In the genomic region with DNA sequence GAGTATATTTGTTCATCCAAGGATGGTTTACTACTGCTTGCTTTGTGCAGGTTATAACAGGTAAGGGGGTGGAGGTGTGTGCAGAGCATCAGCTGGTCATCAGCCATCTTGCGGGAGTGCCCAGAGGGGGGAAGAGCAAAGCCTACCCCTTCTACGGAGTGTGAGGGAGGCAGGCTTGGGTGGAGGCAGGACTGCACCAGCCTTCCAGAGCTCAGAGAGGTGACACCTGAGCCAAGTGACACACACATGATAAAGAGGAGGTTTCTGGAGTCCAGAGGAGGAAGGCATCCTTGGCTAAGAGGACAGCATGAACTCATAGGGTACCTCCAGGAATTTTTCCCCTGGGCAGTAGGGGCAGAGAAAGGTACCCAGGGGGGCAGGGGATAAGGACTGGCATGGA, we compare ENCODE assay signal across 35 cellular contexts.
"Had no signal": no experiment of that assay in that cellular context is flagged by ENCODE, and none has a peak within 500 bp of the region (broad histone marks: within the 10 kb centered on the region; RNA-seq: fewer than 3 reads in every experiment).

No MANE protein-coding gene starts in this region.

- H3K4me3 Mint-ChIP-seq: activated naive CD4-positive, alpha-beta T cell treated with anti-CD3 and anti-CD28 coated beads for 36 hours; activated naive CD4-positive, alpha-beta T cell treated with anti-CD3 and anti-CD28 coated beads, Interleukin-2, amount 10 ng/mL, durations not matched to agents 7 days and 5 days; activated naive CD4-positive, alpha-beta T cell treated with anti-CD3 and anti-CD28 coated beads, Interleukin-2, amount 50 U/mL, for 24 hours; activated naive CD8-positive, alpha-beta T cell; activated naive CD8-positive, alpha-beta T cell treated with anti-CD3 and anti-CD28 coated beads for 36 hours; activated naive CD8-positive, alpha-beta T cell treated with anti-CD3 and anti-CD28 coated beads, Interleukin-2, amount 10 ng/mL, durations not matched to agents 7 days and 5 days; activated naive CD8-positive, alpha-beta T cell treated with anti-CD3 and anti-CD28 coated beads, Interleukin-2, amount 50 U/mL, for 24 hours; activated T-cell treated with anti-CD3 and anti-CD28 coated beads, Interleukin-2, amount 50 U/mL, for 24 hours; activated T-cell treated with anti-CD3 and anti-CD28 coated beads, Interleukin-2, amount 50 U/mL, for 4 hours; activated T-cell treated with anti-CD3 and anti-CD28 coated beads, Interleukin-2, amount 50 U/mL, for 72 hours; activated T-helper 1 cell treated with anti-CD3 and anti-CD28 coated beads, Interleukin-12 subunit alpha, Interleukin-12 subunit beta, Interleukin-2, Interleukin-4 antibody, amounts not matched to agents 30 ng/mL and 10 ng/mL and 1 ng/mL, durations not matched to agents 14 hours and 24 hours and 36 hours; activated T-helper 17 cell treated with anti-CD3 and anti-CD28 coated beads, Interleukin-2, amount 50 U/mL, for 72 hours; brain; central memory CD8-positive, alpha-beta T cell had no signal

- H3K4me1 Mint-ChIP-seq: activated naive CD8-positive, alpha-beta T cell treated with anti-CD3 and anti-CD28 coated beads, Interleukin-2, amount 10 ng/mL, durations not matched to agents 7 days and 5 days; activated T-helper 17 cell treated with anti-CD3 and anti-CD28 coated beads, Interleukin-2, amount 50 U/mL, for 72 hours had no signal

- ATAC-seq: activated naive CD4-positive, alpha-beta T cell treated with anti-CD3 and anti-CD28 coated beads, Interleukin-2, amount 50 U/mL, for 72 hours; activated naive CD8-positive, alpha-beta T cell treated with anti-CD3 and anti-CD28 coated beads, Interleukin-2, amount 50 U/mL, for 24 hours; activated T-cell treated with anti-CD3 and anti-CD28 coated beads, Interleukin-2, amount 50 U/mL, for 4 hours; activated T-cell treated with anti-CD3 and anti-CD28 coated beads, Interleukin-2, amount 50 U/mL, for 72 hours; activated T-helper 17 cell treated with anti-CD3 and anti-CD28 coated beads, Interleukin-2, amount 50 U/mL, for 72 hours; body of pancreas had no signal

- H3K9me3 Mint-ChIP-seq: activated naive CD4-positive, alpha-beta T cell treated with anti-CD3 and anti-CD28 coated beads, Interleukin-2, amount 50 U/mL, for 24 hours; activated naive CD8-positive, alpha-beta T cell treated with anti-CD3 and anti-CD28 coated beads for 36 hours; activated T-helper 17 cell treated with anti-CD3 and anti-CD28 coated beads, Interleukin-2, amount 50 U/mL, for 72 hours; central memory CD8-positive, alpha-beta T cell had no signal

- H3K27me3 Mint-ChIP-seq: activated naive CD4-positive, alpha-beta T cell treated with anti-CD3 and anti-CD28 coated beads, Interleukin-2, amount 10 ng/mL, durations not matched to agents 7 days and 5 days; activated naive CD4-positive, alpha-beta T cell treated with anti-CD3 and anti-CD28 coated beads, Interleukin-2, amount 50 U/mL, for 24 hours; activated naive CD8-positive, alpha-beta T cell; activated naive CD8-positive, alpha-beta T cell treated with anti-CD3 and anti-CD28 coated beads for 36 hours; activated naive CD8-positive, alpha-beta T cell treated with anti-CD3 and anti-CD28 coated beads, Interleukin-2, amount 10 ng/mL, durations not matched to agents 7 days and 5 days; activated naive CD8-positive, alpha-beta T cell treated with anti-CD3 and anti-CD28 coated beads, Interleukin-2, amount 50 U/mL, for 24 hours; activated T-cell treated with anti-CD3 and anti-CD28 coated beads, Interleukin-2, amount 50 U/mL, for 24 hours; activated T-helper 17 cell treated with anti-CD3 and anti-CD28 coated beads, Interleukin-2, amount 50 U/mL, for 72 hours; central memory CD8-positive, alpha-beta T cell had no signal

- H3K27ac Mint-ChIP-seq: activated naive CD4-positive, alpha-beta T cell treated with anti-CD3 and anti-CD28 coated beads for 36 hours; activated naive CD4-positive, alpha-beta T cell treated with anti-CD3 and anti-CD28 coated beads, Interleukin-2, amount 10 ng/mL, durations not matched to agents 7 days and 5 days; activated naive CD4-positive, alpha-beta T cell treated with anti-CD3 and anti-CD28 coated beads, Interleukin-2, amount 50 U/mL, for 24 hours; activated naive CD4-positive, alpha-beta T cell treated with anti-CD3 and anti-CD28 coated beads, Interleukin-2, amount 50 U/mL, for 72 hours; activated naive CD8-positive, alpha-beta T cell; activated naive CD8-positive, alpha-beta T cell treated with anti-CD3 and anti-CD28 coated beads for 36 hours; activated naive CD8-positive, alpha-beta T cell treated with anti-CD3 and anti-CD28 coated beads, Interleukin-2, amount 10 ng/mL, durations not matched to agents 7 days and 5 days; activated naive CD8-positive, alpha-beta T cell treated with anti-CD3 and anti-CD28 coated beads, Interleukin-2, amount 50 U/mL, for 24 hours; activated T-cell treated with anti-CD3 and anti-CD28 coated beads, Interleukin-2, amount 50 U/mL, for 24 hours; activated T-cell treated with anti-CD3 and anti-CD28 coated beads, Interleukin-2, amount 50 U/mL, for 72 hours; activated T-helper 1 cell treated with anti-CD3 and anti-CD28 coated beads, Interleukin-12 subunit alpha, Interleukin-12 subunit beta, Interleukin-2, Interleukin-4 antibody, amounts not matched to agents 30 ng/mL and 10 ng/mL and 1 ng/mL, durations not matched to agents 14 hours and 24 hours and 36 hours; activated T-helper 17 cell treated with anti-CD3 and anti-CD28 coated beads, Interleukin-2, amount 50 U/mL, for 72 hours; activated T-helper 2 cell treated with anti-CD3 and anti-CD28 coated beads, Interferon-gamma antibody, Interleukin-2, Interleukin-4, amounts not matched to agents 10 μg/mL and 5 μg/mL and 100 μg/mL, durations not matched to agents 14 hours and 24 hours and 36 hours; brain had no signal

- DNase-seq: activated effector memory CD4-positive, alpha-beta T cell treated with anti-CD3 and anti-CD28 coated beads, Interleukin-2, amount 50 U/mL, for 16 hours; activated effector memory CD4-positive, alpha-beta T cell treated with Interleukin-2 at 50 U/mL for 16 hours; activated gamma-delta T cell; activated gamma-delta T cell treated with Interleukin-2 at 50 U/mL for 16 hours; activated naive CD4-positive, alpha-beta T cell; activated naive CD4-positive, alpha-beta T cell treated with anti-CD3 and anti-CD28 coated beads for 36 hours; activated naive CD4-positive, alpha-beta T cell treated with anti-CD3 and anti-CD28 coated beads, Interleukin-2, amount 10 ng/mL, durations not matched to agents 7 days and 5 days; activated naive CD4-positive, alpha-beta T cell treated with anti-CD3 and anti-CD28 coated beads, Interleukin-2, amount 50 U/mL, for 16 hours; activated naive CD4-positive, alpha-beta T cell treated with Interleukin-2 at 50 U/mL for 16 hours; activated naive CD8-positive, alpha-beta T cell treated with anti-CD3 and anti-CD28 coated beads for 36 hours; activated naive CD8-positive, alpha-beta T cell treated with anti-CD3 and anti-CD28 coated beads, Interleukin-2, amount 10 ng/mL, durations not matched to agents 7 days and 5 days; activated naive CD8-positive, alpha-beta T cell treated with anti-CD3 and anti-CD28 coated beads, Interleukin-2, amount 50 U/mL, for 24 hours; activated T-cell treated with anti-CD3 and anti-CD28 coated beads, Interleukin-2, amount 50 U/mL, for 1 hour; activated T-cell treated with anti-CD3 and anti-CD28 coated beads, Interleukin-2, amount 50 U/mL, for 24 hours; activated T-cell treated with anti-CD3 and anti-CD28 coated beads, Interleukin-2, amount 50 U/mL, for 4 hours; activated T-cell treated with anti-CD3 and anti-CD28 coated beads, Interleukin-2, amount 50 U/mL, for 48 hours; activated T-cell treated with anti-CD3 and anti-CD28 coated beads, Interleukin-2, amount 50 U/mL, for 72 hours; adrenal gland; amniotic stem cell; amygdala; anterior cingulate cortex; aorta; body of pancreas; brain microvascular endothelial cell; caudate nucleus; central memory CD4-positive, alpha-beta T cell; cerebellar nuclear complex had no signal
